In genomic region chr19:39595950-39596349, GRCh38 we compare ENCODE assay signal across 42 cellular contexts. TPM values are rescaled to one million over a fixed set of nuclear protein-coding genes. Genes with fewer than 3 reads are reported as not detected.
"Had no signal": no experiment of that assay in that cellular context is flagged by ENCODE, and none has a peak within 500 bp of the region (broad histone marks: within the 10 kb centered on the region; RNA-seq: fewer than 3 reads in every experiment).

No MANE protein-coding gene starts in this region.

- H3K9me3 ChIP-seq: ascending aorta, neutrophil, testis, transverse colon, uterus had no signal

- H3K4me1 Mint-ChIP-seq: activated CD4-positive, alpha-beta T cell treated with anti-CD3 and anti-CD28 coated beads, Interleukin-2, amount 10 ng/mL, durations not matched to agents 24 days and 14 days; activated naive CD4-positive, alpha-beta T cell treated with anti-CD3 and anti-CD28 coated beads, Interleukin-2, amount 10 ng/mL, durations not matched to agents 7 days and 5 days; activated naive CD8-positive, alpha-beta T cell treated with anti-CD3 and anti-CD28 coated beads, Interleukin-2, amount 10 ng/mL, durations not matched to agents 7 days and 5 days; brain; nephron progenitor cell had no signal

- H3K27ac ChIP-seq: ascending aorta, coronary artery, dorsolateral prefrontal cortex, gastroesophageal sphincter, neutrophil, skin epidermis, testis, transverse colon, uterus, WERI-Rb-1 had no signal

- FAIRE-seq: keratinocyte, TTC549 had no signal

- H3K4me3 ChIP-seq: ascending aorta, coronary artery, dorsolateral prefrontal cortex, gastroesophageal sphincter, skin epidermis, testis, transverse colon, uterus had no signal

- H3K36me3 ChIP-seq: ascending aorta, gastroesophageal sphincter, neutrophil, transverse colon, uterus, WERI-Rb-1 had no signal

- H3K27me3 Mint-ChIP-seq: activated naive CD4-positive, alpha-beta T cell treated with anti-CD3 and anti-CD28 coated beads, Interleukin-2, amount 10 ng/mL, durations not matched to agents 7 days and 5 days had no signal

- H3K9me3 Mint-ChIP-seq: activated CD4-positive, alpha-beta memory T cell treated with anti-CD3 and anti-CD28 coated beads for 36 hours; activated naive CD8-positive, alpha-beta T cell treated with anti-CD3 and anti-CD28 coated beads, Interleukin-2, amount 10 ng/mL, durations not matched to agents 7 days and 5 days had no signal

- H3K4me3 Mint-ChIP-seq: activated CD4-positive, alpha-beta memory T cell treated with anti-CD3 and anti-CD28 coated beads for 36 hours; activated CD4-positive, alpha-beta T cell treated with anti-CD3 and anti-CD28 coated beads, Interleukin-2, amount 10 ng/mL, durations not matched to agents 24 days and 14 days; activated naive CD4-positive, alpha-beta T cell treated with anti-CD3 and anti-CD28 coated beads, Interleukin-2, amount 10 ng/mL, durations not matched to agents 7 days and 5 days; activated naive CD8-positive, alpha-beta T cell treated with anti-CD3 and anti-CD28 coated beads, Interleukin-2, amount 10 ng/mL, durations not matched to agents 7 days and 5 days; brain; effector memory CD8-positive, alpha-beta T cell; nephron progenitor cell had no signal

- DNase-seq: activated CD4-positive, alpha-beta memory T cell treated with anti-CD3 and anti-CD28 coated beads for 36 hours; activated CD4-positive, alpha-beta T cell treated with anti-CD3 and anti-CD28 coated beads, Interleukin-2, amount 10 ng/mL, durations not matched to agents 24 days and 14 days; activated CD4-positive, CD25-positive, alpha-beta regulatory T cell treated with anti-CD3 and anti-CD28 coated beads, Interleukin-2, amount 50 U/mL, for 72 hours; activated CD8-positive, alpha-beta memory T cell treated with anti-CD3 and anti-CD28 coated beads, Interleukin-2, amount 50 U/mL, for 4 hours; activated gamma-delta T cell; activated naive CD4-positive, alpha-beta T cell treated with anti-CD3 and anti-CD28 coated beads, Interleukin-2, amount 10 ng/mL, durations not matched to agents 7 days and 5 days; activated naive CD8-positive, alpha-beta T cell treated with anti-CD3 and anti-CD28 coated beads, Interleukin-2, amount 10 ng/mL, durations not matched to agents 7 days and 5 days; activated T-cell treated with anti-CD3 and anti-CD28 coated beads, Interleukin-2, amount 50 U/mL, for 1 hour; dorsolateral prefrontal cortex; effector memory CD8-positive, alpha-beta T cell; hippocampal formation; left cardiac atrium; left ventricle myocardium superior; nephron progenitor cell; stimulated activated CD4-positive, alpha-beta T cell treated with anti-CD3 and anti-CD28 coated beads, Interleukin-12 subunit alpha, Interleukin-12 subunit beta, amount 100 ng/mL, for 4 hours; stimulated activated CD4-positive, alpha-beta T cell treated with anti-CD3 and anti-CD28 coated beads, Interleukin-4, amount 100 ng/mL, for 1 hour; stimulated activated naive CD8-positive, alpha-beta T cell treated with anti-CD3 and anti-CD28 coated beads, Interleukin-15, Interleukin-2, amounts not matched to agents 100 U/mL and 50 U/mL, for 24 hours; T-helper 9 cell; testis; transverse colon; uterus; WERI-Rb-1 had no signal

- H3K4me1 ChIP-seq: ascending aorta, gastroesophageal sphincter, testis, transverse colon, uterus had no signal

- H3K27me3 ChIP-seq: ascending aorta, testis, transverse colon, uterus had no signal

- ATAC-seq: effector memory CD8-positive, alpha-beta T cell; gastroesophageal sphincter; left cardiac atrium; left ventricle myocardium superior; sciatic nerve; stimulated activated naive CD8-positive, alpha-beta T cell treated with anti-CD3 and anti-CD28 coated beads, Interleukin-15, Interleukin-2, amounts not matched to agents 100 U/mL and 50 U/mL, for 24 hours had no signal

- H3K27ac Mint-ChIP-seq: activated CD4-positive, alpha-beta memory T cell treated with anti-CD3 and anti-CD28 coated beads for 36 hours; activated CD4-positive, alpha-beta T cell treated with anti-CD3 and anti-CD28 coated beads, Interleukin-2, amount 10 ng/mL, durations not matched to agents 24 days and 14 days; activated naive CD4-positive, alpha-beta T cell treated with anti-CD3 and anti-CD28 coated beads, Interleukin-2, amount 10 ng/mL, durations not matched to agents 7 days and 5 days; activated naive CD8-positive, alpha-beta T cell treated with anti-CD3 and anti-CD28 coated beads, Interleukin-2, amount 10 ng/mL, durations not matched to agents 7 days and 5 days; brain; effector memory CD8-positive, alpha-beta T cell; nephron progenitor cell; progenitor cell of endocrine pancreas had no signal

- H3K36me3 Mint-ChIP-seq: activated CD4-positive, alpha-beta memory T cell treated with anti-CD3 and anti-CD28 coated beads for 36 hours; activated naive CD4-positive, alpha-beta T cell treated with anti-CD3 and anti-CD28 coated beads, Interleukin-2, amount 10 ng/mL, durations not matched to agents 7 days and 5 days; activated naive CD8-positive, alpha-beta T cell treated with anti-CD3 and anti-CD28 coated beads, Interleukin-2, amount 10 ng/mL, durations not matched to agents 7 days and 5 days; brain had no signal

RNA-seq across cellular contexts. Expression of gene LGALS13, which starts 6.4 kb away (rescaled TPM):
- total RNA-seq: activated CD4-positive, alpha-beta memory T cell treated with anti-CD3 and anti-CD28 coated beads for 36 hours; activated CD4-positive, alpha-beta T cell treated with anti-CD3 and anti-CD28 coated beads, Interleukin-2, amount 10 ng/mL, durations not matched to agents 24 days and 14 days; activated CD8-positive, alpha-beta memory T cell treated with anti-CD3 and anti-CD28 coated beads for 36 hours; activated naive CD8-positive, alpha-beta T cell treated with anti-CD3 and anti-CD28 coated beads, Interleukin-2, amount 10 ng/mL, durations not matched to agents 7 days and 5 days; ascending aorta; cardiac septum; cerebellum; fibroblast of lung; fibroblast of villous mesenchyme; gastroesophageal sphincter; left cardiac atrium; left ventricle myocardium superior; lung microvascular endothelial cell; mucosa of gallbladder; osteocyte; progenitor cell of endocrine pancreas; renal cortical epithelial cell; sciatic nerve; testis; transverse colon; uterus had no signal
- polyA plus RNA-seq: esophagus, fibroblast of lung, keratinocyte had no signal

RNA-seq across cellular contexts. Expression of gene LGALS16, which starts 59.8 kb away (rescaled TPM):
- total RNA-seq: activated CD4-positive, alpha-beta memory T cell treated with anti-CD3 and anti-CD28 coated beads for 36 hours; activated CD4-positive, alpha-beta T cell treated with anti-CD3 and anti-CD28 coated beads, Interleukin-2, amount 10 ng/mL, durations not matched to agents 24 days and 14 days; activated CD8-positive, alpha-beta memory T cell treated with anti-CD3 and anti-CD28 coated beads for 36 hours; activated naive CD8-positive, alpha-beta T cell treated with anti-CD3 and anti-CD28 coated beads, Interleukin-2, amount 10 ng/mL, durations not matched to agents 7 days and 5 days; ascending aorta; cardiac septum; cerebellum; fibroblast of lung; fibroblast of villous mesenchyme; gastroesophageal sphincter; left cardiac atrium; left ventricle myocardium superior; lung microvascular endothelial cell; mucosa of gallbladder; osteocyte; progenitor cell of endocrine pancreas; renal cortical epithelial cell; sciatic nerve; testis; transverse colon; uterus had no signal
- polyA plus RNA-seq: esophagus, fibroblast of lung, keratinocyte had no signal
